20 cellular contexts compared by ENCODE assay signal in the genomic region with DNA sequence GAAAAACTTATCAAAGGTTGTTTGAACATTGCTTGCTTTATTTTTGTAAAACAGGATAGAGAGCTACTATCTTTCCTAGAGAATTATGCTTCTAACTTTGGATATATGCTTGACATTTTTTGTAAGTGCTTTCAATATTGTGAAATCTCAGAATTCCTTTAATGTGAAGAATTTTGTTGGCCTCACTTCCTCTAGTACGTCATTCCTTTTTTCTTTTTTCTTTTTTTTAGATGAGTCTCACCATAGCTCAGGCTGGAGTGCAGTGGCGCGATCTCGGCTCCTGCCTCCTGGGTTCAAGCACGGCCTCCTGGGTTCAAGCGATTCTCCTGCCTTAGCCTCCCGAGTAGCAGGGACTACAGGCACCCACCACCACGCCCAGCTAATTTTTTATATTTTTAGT.
DNase-seq lines count a peak whose midpoint lies in the region; ATAC-seq and TF ChIP-seq lines count a peak whose summit lies in the region.
"Had no signal": no experiment of that assay in that cellular context is flagged by ENCODE, and none has a peak within 500 bp of the region (broad histone marks: within the 10 kb centered on the region; RNA-seq: fewer than 3 reads in every experiment).

No MANE protein-coding gene starts in this region.

- peak in 1 of 2 experiments; percentile 32; a peak in 1 of 4 replicates for TF ChIP-seq EP300 in SK-N-SH (IDR thresholded peaks at IDR 0.05; ENCODE audit: borderline replicate concordance in 1 of 2, low read depth in 1 of 2, low read length in 1 of 2)

- H3K27me3 ChIP-seq in SK-N-SH (ENCODE audit: insufficient read depth) (no peaks in the 10 kb centered on the region), fibroblast of lung (ENCODE audit: control insufficient read depth, insufficient read depth, low read length) (no peaks in the 10 kb centered on the region)
- H3K27me3 ChIP-seq: adrenal gland, heart right ventricle, MG63 had no signal

- no peaks in the 10 kb centered on the region for H3K27me3 Mint-ChIP-seq in osteocyte (ENCODE audit: unreplicated experiment)
- no peaks in the 10 kb centered on the region for H3K27me3 Mint-ChIP-seq in endothelial cell (ENCODE audit: unreplicated experiment)
- H3K27me3 Mint-ChIP-seq: stimulated activated naive B cell treated with anti-CD40 and anti-IgM and Interleukin-4, amounts not matched to agents 10 μg/mL and 1 μg/mL and 100 μg/mL, for 72 hours; type B pancreatic cell had no signal

- POLR2A ChIA-PET in SK-N-SH (lab: Yijun Ruan, JAX) = no interaction called here

- H3K4me1 ChIP-seq in SK-N-SH (ENCODE audit: control insufficient read depth in 1 of 2, insufficient read depth in 2 of 2, low read depth in 1 of 2, low read length in 1 of 2) (peaks cover 5 to 41% of the 10 kb centered on the region in 2 experiments), fibroblast of lung (ENCODE audit: control insufficient read depth, extremely low read depth, insufficient read depth, low read length) (peaks cover 12% of the 10 kb centered on the region)
- H3K4me1 ChIP-seq: adrenal gland had no signal

- TF ChIP-seq RAD21 in SK-N-SH (IDR thresholded peaks at IDR 0.05; ENCODE audit: low read length) = no peak

- H3K27ac ChIP-seq in SK-N-SH (ENCODE audit: low read depth in 2 of 2, low read length in 1 of 2) = peak overlapping the region; percentile 41 to 72; a peak in 3 of 4 replicates
- peak overlapping the region; percentile 10 for H3K27ac ChIP-seq in fibroblast of lung (ENCODE audit: insufficient read depth, low read length)
- H3K27ac ChIP-seq: coronary artery, epithelial cell of prostate, heart right ventricle had no signal

- TF ChIP-seq CTCF in SK-N-SH (IDR thresholded peaks at IDR 0.05) = no peak
- no peak for TF ChIP-seq CTCF in fibroblast of lung (conservative IDR thresholded peaks at IDR 0.05 in 1 of 2, IDR thresholded peaks at IDR 0.05 in 1 of 2; ENCODE audit: low read depth in 1 of 2, low read length in 2 of 2)
- no peak for TF ChIP-seq CTCF in osteocyte (IDR thresholded peaks at IDR 0.05)
- TF ChIP-seq CTCF in endothelial cell (IDR thresholded peaks at IDR 0.05; ENCODE audit: unreplicated experiment) = no peak

- H2AFZ ChIP-seq in SK-N-SH (ENCODE audit: low read depth) (no peak overlapping the region; the same call in 1 of the 2 replicates), fibroblast of lung (ENCODE audit: low read length) (no peak overlapping the region)

- no peak overlapping the region for H3K4me3 Mint-ChIP-seq in osteocyte (ENCODE audit: unreplicated experiment)
- H3K4me3 Mint-ChIP-seq in endothelial cell (ENCODE audit: unreplicated experiment) = no peak overlapping the region
- H3K4me3 Mint-ChIP-seq: nephron progenitor cell; stimulated activated naive B cell treated with anti-CD40 and anti-IgM and Interleukin-4, amounts not matched to agents 10 μg/mL and 1 μg/mL and 100 μg/mL, for 72 hours; type B pancreatic cell had no signal

- H3K4me1 Mint-ChIP-seq in osteocyte (ENCODE audit: unreplicated experiment) (peaks cover 80% of the 10 kb centered on the region), endothelial cell (ENCODE audit: unreplicated experiment) (peaks cover 8% of the 10 kb centered on the region)
- H3K4me1 Mint-ChIP-seq: stimulated activated naive B cell treated with anti-CD40 and anti-IgM and Interleukin-4, amounts not matched to agents 10 μg/mL and 1 μg/mL and 100 μg/mL, for 72 hours had no signal

- H3K9me3 Mint-ChIP-seq in osteocyte (ENCODE audit: unreplicated experiment) = no peaks in the 10 kb centered on the region
- no peaks in the 10 kb centered on the region for H3K9me3 Mint-ChIP-seq in endothelial cell (ENCODE audit: unreplicated experiment)
- H3K9me3 Mint-ChIP-seq: activated T-helper 2 cell treated with anti-CD3 and anti-CD28 coated beads, Interferon-gamma antibody, Interleukin-2, Interleukin-4, amounts not matched to agents 10 μg/mL and 5 μg/mL and 100 μg/mL, durations not matched to agents 14 hours and 24 hours and 36 hours; nephron progenitor cell; stimulated activated naive B cell treated with anti-CD40 and anti-IgM and Interleukin-4, amounts not matched to agents 10 μg/mL and 1 μg/mL and 100 μg/mL, for 72 hours; type B pancreatic cell had no signal

- H3K27ac Mint-ChIP-seq in osteocyte (ENCODE audit: unreplicated experiment) (peak overlapping the region; percentile 70), endothelial cell (ENCODE audit: unreplicated experiment) (no peak overlapping the region)
- H3K27ac Mint-ChIP-seq: activated T-helper 2 cell treated with anti-CD3 and anti-CD28 coated beads, Interferon-gamma antibody, Interleukin-2, Interleukin-4, amounts not matched to agents 10 μg/mL and 5 μg/mL and 100 μg/mL, durations not matched to agents 14 hours and 24 hours and 36 hours; nephron progenitor cell; stimulated activated naive B cell treated with anti-CD40 and anti-IgM and Interleukin-4, amounts not matched to agents 10 μg/mL and 1 μg/mL and 100 μg/mL, for 72 hours; type B pancreatic cell had no signal

- no peak overlapping the region for H3K4me2 ChIP-seq in SK-N-SH
- H3K4me2 ChIP-seq in fibroblast of lung (ENCODE audit: extremely low read depth, insufficient read depth, low read length) = no peak overlapping the region

- H3K36me3 Mint-ChIP-seq in osteocyte (ENCODE audit: unreplicated experiment) (no peaks in the 10 kb centered on the region), endothelial cell (ENCODE audit: low read depth, unreplicated experiment) (no peaks in the 10 kb centered on the region)
- H3K36me3 Mint-ChIP-seq: stimulated activated naive B cell treated with anti-CD40 and anti-IgM and Interleukin-4, amounts not matched to agents 10 μg/mL and 1 μg/mL and 100 μg/mL, for 72 hours; type B pancreatic cell had no signal

- H3K36me3 ChIP-seq in SK-N-SH (replicated peaks in 1 of 2; ENCODE audit: control insufficient read depth in 1 of 2, insufficient read depth in 2 of 2, low read length in 1 of 2) = no peaks in the 10 kb centered on the region
- H3K36me3 ChIP-seq in fibroblast of lung (ENCODE audit: control insufficient read depth, insufficient read depth, low read length) = no peaks in the 10 kb centered on the region
- H3K36me3 ChIP-seq: adrenal gland, heart right ventricle, MG63 had no signal

- CTCF ChIA-PET in SK-N-SH (lab: Yijun Ruan, JAX) = interaction anchor here (0.9 to 1.3 kb wide), 3 partner anchors 9 to 26 kb away, joined by 3 to 4 read pairs (median 3); no protein-coding TSS in a partner anchor

- H3K9me2 ChIP-seq in SK-N-SH = no peaks in the 10 kb centered on the region

- H3K9me3 ChIP-seq in SK-N-SH = no peaks in the 10 kb centered on the region
- no peaks in the 10 kb centered on the region for H3K9me3 ChIP-seq in fibroblast of lung (ENCODE audit: control insufficient read depth, insufficient read depth, low read depth, low read length)
- H3K9me3 ChIP-seq: adrenal gland, heart right ventricle, MG63 had no signal

- H3K9ac ChIP-seq in SK-N-SH (no peak overlapping the region), fibroblast of lung (ENCODE audit: insufficient read depth, low read length) (no peak overlapping the region)

- 60% methylated on average over 8 of the region's 8 CpGs for WGBS in SK-N-SH (ENCODE audit: low lambda C conversion rate)

- no peaks in the 10 kb centered on the region for H3K79me2 ChIP-seq in SK-N-SH (ENCODE audit: insufficient read depth)
- no peaks in the 10 kb centered on the region for H3K79me2 ChIP-seq in fibroblast of lung (ENCODE audit: control insufficient read depth, insufficient read depth, low read length)

- ATAC-seq in GM21717 (IDR thresholded peaks at IDR 0.05; ENCODE audit: unreplicated experiment) = no peak
- ATAC-seq: stimulated activated naive B cell treated with anti-CD40 and anti-IgM and Interleukin-4, amounts not matched to agents 10 μg/mL and 1 μg/mL and 100 μg/mL, for 72 hours had no signal

- H4K20me1 ChIP-seq in SK-N-SH (ENCODE audit: insufficient read depth) (no peaks in the 10 kb centered on the region), fibroblast of lung (ENCODE audit: control insufficient read depth, extremely low read depth, insufficient read depth, low read length) (no peaks in the 10 kb centered on the region)

- DNase-seq in GM04503 (ENCODE audit: low read depth) (peak; percentile 53), SK-N-SH (no peak), fibroblast of lung (ENCODE audit: low read depth in 2 of 2) (peak; percentile 79 to 84), osteocyte (ENCODE audit: extremely low spot score, unreplicated experiment) (no peak), endothelial cell (ENCODE audit: low spot score) (no peak), GM19238 (ENCODE audit: insufficient read length, low spot score) (no peak)
- DNase-seq: adrenal gland; DMS79; heart right ventricle; MG63; NCI-H1694 treated with DMSO at 0.1 percent for 48 hours; NCI-H345; nephron progenitor cell; stimulated activated CD4-positive, alpha-beta T cell treated with anti-CD3 and anti-CD28 coated beads, Interleukin-15, amount 100 ng/mL, for 24 hours; stimulated activated naive B cell treated with anti-CD40 and anti-IgM and Interleukin-4, amounts not matched to agents 10 μg/mL and 1 μg/mL and 100 μg/mL, for 72 hours had no signal

- peaks cover 48% of the 10 kb centered on the region for H3F3A ChIP-seq in SK-N-SH (replicated peaks; ENCODE audit: insufficient read depth)

- H3K4me3 ChIP-seq in SK-N-SH (ENCODE audit: low read depth in 2 of 2, low read length in 1 of 2) (no peak overlapping the region), fibroblast of lung (replicated peaks in 1 of 4; ENCODE audit: control extremely low read depth in 1 of 4, insufficient read depth in 1 of 4, low read depth in 3 of 4, low read length in 4 of 4) (no peak overlapping the region)
- H3K4me3 ChIP-seq: adrenal gland, coronary artery, heart right ventricle, MG63 had no signal

TF ChIP-seq in SK-N-SH, 30 proteins besides CTCF, POLR2A, EP300 and RAD21:
- TF ChIP-seq SMC3 (IDR thresholded peaks at IDR 0.05; ENCODE audit: low read depth, low read length) (no peak), TEAD4 (IDR thresholded peaks at IDR 0.05; ENCODE audit: borderline replicate concordance, insufficient read depth) (0 out of 2 replicates have a peak, but pooled peaks have one; percentile 28), FOSL2 (IDR thresholded peaks at IDR 0.05; ENCODE audit: borderline replicate concordance, low read depth) (peak; percentile 5; the same call in 1 of the 2 replicates), TCF12 (IDR thresholded peaks at IDR 0.05) (peak; percentile 21; the same call in 1 of the 2 replicates), GATA2 (CRISPR knock-in tag; IDR thresholded peaks at IDR 0.05) (no peak), NFIC (IDR thresholded peaks at IDR 0.05; ENCODE audit: borderline replicate concordance) (peak; percentile 28; the same call in 1 of the 2 replicates)
- TF ChIP-seq, protein P1, sequence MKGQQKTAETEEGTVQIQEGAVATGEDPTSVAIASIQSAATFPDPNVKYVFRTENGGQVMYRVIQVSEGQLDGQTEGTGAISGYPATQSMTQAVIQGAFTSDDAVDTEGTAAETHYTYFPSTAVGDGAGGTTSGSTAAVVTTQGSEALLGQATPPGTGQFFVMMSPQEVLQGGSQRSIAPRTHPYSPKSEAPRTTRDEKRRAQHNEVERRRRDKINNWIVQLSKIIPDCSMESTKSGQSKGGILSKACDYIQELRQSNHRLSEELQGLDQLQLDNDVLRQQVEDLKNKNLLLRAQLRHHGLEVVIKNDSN (IDR thresholded peaks at IDR 0.05; ENCODE audit: borderline replicate concordance, low read depth) = no peak

Comparison
In these comparisons a context has a peak if more than half of its experiments do, and no peak if none do; other contexts are left out.
1. DNase-seq: peak in GM04503 (single experiment) and fibroblast of lung (2 of 2); none in SK-N-SH (single experiment), osteocyte (single experiment), endothelial cell (single experiment) and GM19238 (single experiment).